Comparison of ENCODE assay signal across 21 cellular contexts in the genomic region with DNA sequence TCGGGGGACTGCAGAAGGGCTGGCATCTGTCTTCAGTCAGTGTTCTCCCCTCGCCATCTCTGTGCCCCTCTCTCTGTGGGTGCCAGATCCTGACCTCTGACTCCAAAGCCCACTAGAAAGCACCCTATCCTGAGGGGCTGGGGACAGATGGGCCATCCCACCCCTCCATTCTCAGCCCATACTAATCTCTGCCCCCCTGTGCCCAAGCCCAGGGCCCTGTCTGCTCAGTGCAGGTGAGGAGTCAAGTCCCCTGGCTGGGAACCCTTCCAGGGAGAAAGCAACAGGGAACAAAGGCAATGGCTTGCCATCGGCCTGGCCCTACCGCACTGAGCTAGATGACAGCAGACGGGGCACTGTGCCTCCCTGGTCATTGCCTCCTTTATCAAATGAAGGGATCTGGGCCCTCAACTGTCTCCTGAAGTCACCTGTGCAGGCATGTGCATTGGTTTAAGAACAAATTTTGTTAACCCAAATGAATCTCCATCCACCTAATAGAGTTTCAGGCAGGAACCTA. TPM values are rescaled to one million over a fixed set of nuclear protein-coding genes. Genes with fewer than 3 reads are reported as not detected.
A peak's percentile ranks its signal among the peaks of the same experiment; 100 is the strongest.
DNase-seq lines count a peak whose midpoint lies in the region; ATAC-seq, FAIRE-seq and TF ChIP-seq lines count a peak whose summit lies in the region.
"Had no signal": no experiment of that assay in that cellular context is flagged by ENCODE, and none has a peak within 500 bp of the region (broad histone marks: within the 10 kb centered on the region; RNA-seq: fewer than 3 reads in every experiment).

No MANE protein-coding gene starts in this region.

- H4K20me1 ChIP-seq in H9 (ENCODE audit: control insufficient read depth, insufficient read depth, insufficient read length) (no peaks in the 10 kb centered on the region), GM23338 (replicated peaks; ENCODE audit: insufficient read depth) (no peaks in the 10 kb centered on the region)

- H3K27me3 ChIP-seq in H9 (ENCODE audit: insufficient read depth, low read length) (no peaks in the 10 kb centered on the region; the same call in 1 of the 2 replicates), GM23338 (ENCODE audit: insufficient read depth) (peaks cover 10% of the 10 kb centered on the region; the same call in 1 of the 2 replicates)
- H3K27me3 ChIP-seq: Peyer's patch had no signal

- H2AFZ ChIP-seq in H9 (ENCODE audit: low read length) (no peak overlapping the region), GM23338 (no peak overlapping the region)

- no peaks in the 10 kb centered on the region for H3K79me1 ChIP-seq in H9 (ENCODE audit: insufficient read depth, low read depth, low read length, poor library complexity, severe bottlenecking)

- H3K4ac ChIP-seq in H9 (ENCODE audit: low read depth, low read length): no peak overlapping the region

- no peak overlapping the region for H2AK5ac ChIP-seq in H9 (ENCODE audit: insufficient read length, low read length)

- TF ChIP-seq CTCF in H9 (conservative IDR thresholded peaks at IDR 0.05) (no peak), chondrocyte (IDR thresholded peaks at IDR 0.05) (no peak), neural crest cell (conservative IDR thresholded peaks at IDR 0.05) (no peak), GM23338 (conservative IDR thresholded peaks at IDR 0.05; ENCODE audit: low read depth in 2 of 2) (no peak)

- peaks cover 78 to 86% of the 10 kb centered on the region in 2 experiments for H3K4me1 Mint-ChIP-seq in H9
- peaks cover 18% of the 10 kb centered on the region for H3K4me1 Mint-ChIP-seq in chondrocyte (ENCODE audit: low read depth)
- peaks cover 90% of the 10 kb centered on the region for H3K4me1 Mint-ChIP-seq in neural crest cell
- no peaks in the 10 kb centered on the region for H3K4me1 Mint-ChIP-seq in stimulated activated memory B cell treated with anti-CD40 and anti-IgM and Interleukin-4, amounts not matched to agents 10 μg/mL and 1 μg/mL and 100 μg/mL, for 72 hours
- H3K4me1 Mint-ChIP-seq in GM23338: peaks cover 51% of the 10 kb centered on the region
- H3K4me1 Mint-ChIP-seq: IgD-negative memory B cell had no signal

- no peak overlapping the region for H2BK120ac ChIP-seq in H9 (ENCODE audit: low read depth, low read length, poor library complexity, severe bottlenecking)

- H3K4me3 ChIP-seq in GM23338: no peak overlapping the region
- H3K4me3 ChIP-seq: Peyer's patch had no signal

- peaks cover 4% of the 10 kb centered on the region; the same call in 1 of the 2 replicates for H3K9me2 ChIP-seq in GM23338 (ENCODE audit: insufficient read depth)

- H3K27me3 Mint-ChIP-seq in H9 (ENCODE audit: low read depth): peaks cover 21% of the 10 kb centered on the region
- no peaks in the 10 kb centered on the region for H3K27me3 Mint-ChIP-seq in chondrocyte (ENCODE audit: low read depth)
- peaks cover 9% of the 10 kb centered on the region for H3K27me3 Mint-ChIP-seq in neural crest cell (ENCODE audit: low read depth)
- H3K27me3 Mint-ChIP-seq in stimulated activated memory B cell treated with anti-CD40 and anti-IgM and Interleukin-4, amounts not matched to agents 10 μg/mL and 1 μg/mL and 100 μg/mL, for 72 hours: peaks cover 26% of the 10 kb centered on the region
- H3K27me3 Mint-ChIP-seq in GM23338 (ENCODE audit: insufficient read depth, low read depth, poor library complexity): peaks cover 23% of the 10 kb centered on the region
- H3K27me3 Mint-ChIP-seq: CD4-positive, alpha-beta T cell had no signal

- H3T11ph ChIP-seq in H9 (ENCODE audit: low read length): no peak overlapping the region

- no peaks in the 10 kb centered on the region for H3K36me3 ChIP-seq in GM23338 (ENCODE audit: insufficient read depth)
- H3K36me3 ChIP-seq: Peyer's patch had no signal

- H3K9ac ChIP-seq in H9 (ENCODE audit: extremely low read depth, insufficient read length, low read length): no peak overlapping the region

- H3K56ac ChIP-seq in H9 (ENCODE audit: insufficient read length, low read depth, low read length): no peak overlapping the region

- H2BK15ac ChIP-seq in H9 (ENCODE audit: low read depth, low read length): no peak overlapping the region

- H4K8ac ChIP-seq in H9 (replicated peaks; ENCODE audit: insufficient read length, low read depth, low read length): no peak overlapping the region

- no peak overlapping the region for H3K27ac Mint-ChIP-seq in H9
- H3K27ac Mint-ChIP-seq in chondrocyte (ENCODE audit: unreplicated experiment): no peak overlapping the region
- H3K27ac Mint-ChIP-seq in neural crest cell (ENCODE audit: unreplicated experiment): peak overlapping the region; percentile 93
- no peak overlapping the region for H3K27ac Mint-ChIP-seq in stimulated activated memory B cell treated with anti-CD40 and anti-IgM and Interleukin-4, amounts not matched to agents 10 μg/mL and 1 μg/mL and 100 μg/mL, for 72 hours
- H3K27ac Mint-ChIP-seq in GM23338: no peak overlapping the region
- H3K27ac Mint-ChIP-seq: CD4-positive, alpha-beta T cell; IgD-negative memory B cell had no signal

- H3K4me1 ChIP-seq in H9 (ENCODE audit: insufficient read depth, low read length): peaks cover 17% of the 10 kb centered on the region
- H3K4me1 ChIP-seq in GM23338 (ENCODE audit: insufficient read depth): peaks cover 52% of the 10 kb centered on the region
- H3K4me1 ChIP-seq: Peyer's patch had no signal

- H3F3A ChIP-seq in GM23338 (replicated peaks; ENCODE audit: low read depth): no peaks in the 10 kb centered on the region

- no peak overlapping the region for H2BK20ac ChIP-seq in H9 (ENCODE audit: low read depth, low read length, poor library complexity, severe bottlenecking)

- H3K27ac ChIP-seq in H9 (ENCODE audit: insufficient read length, low read depth, low read length) (no peak overlapping the region), GM23338 (ENCODE audit: low read depth) (no peak overlapping the region)
- H3K27ac ChIP-seq: Peyer's patch had no signal

- H4K91ac ChIP-seq in H9 (ENCODE audit: insufficient read length, low read depth, low read length): no peak overlapping the region

- ATAC-seq in stimulated activated memory B cell treated with anti-CD40 and anti-IgM and Interleukin-4, amounts not matched to agents 10 μg/mL and 1 μg/mL and 100 μg/mL, for 72 hours: peak; percentile 28
- no peak for ATAC-seq in GM23338
- no peak for ATAC-seq in GM18519 (IDR thresholded peaks at IDR 0.05; ENCODE audit: low FRiP score, unreplicated experiment)

- no peak for DNase-seq in H9
- DNase-seq in chondrocyte (ENCODE audit: low spot score): peak; percentile 42
- no peak for DNase-seq in neural crest cell (ENCODE audit: low read depth, low spot score)
- no peak for DNase-seq in GM23338 (ENCODE audit: low spot score)
- no peak for DNase-seq in frontal cortex (ENCODE audit: low spot score in 2 of 2)
- DNase-seq: CD4-positive, alpha-beta T cell; COR-L47; DMS 273 treated with DMSO at 0.1 percent for 48 hours; DMS79 treated with DMSO at 0.1 percent for 48 hours; HCEC 1CT; Karpas-422; MV-4-11; NCI-H1105 treated with DMSO at 0.1 percent for 48 hours; NCI-H2171; NCI-H345; NCI-H524; NCI-H774 had no signal

- H3K18ac ChIP-seq in H9 (ENCODE audit: insufficient read length, low read depth, low read length): no peak overlapping the region

- H3K4me3 Mint-ChIP-seq in H9 (no peak overlapping the region), chondrocyte (ENCODE audit: unreplicated experiment) (no peak overlapping the region), neural crest cell (peak overlapping the region; percentile 66), GM23338 (no peak overlapping the region)
- H3K4me3 Mint-ChIP-seq in stimulated activated memory B cell treated with anti-CD40 and anti-IgM and Interleukin-4, amounts not matched to agents 10 μg/mL and 1 μg/mL and 100 μg/mL, for 72 hours: no peak overlapping the region
- H3K4me3 Mint-ChIP-seq: CD4-positive, alpha-beta T cell; IgD-negative memory B cell had no signal

- H3K23ac ChIP-seq in H9 (ENCODE audit: insufficient read length, low read depth, low read length): no peak overlapping the region

- H2BK12ac ChIP-seq in H9 (ENCODE audit: insufficient read length, low read depth, low read length): no peak overlapping the region

- H3K9me3 Mint-ChIP-seq in H9: no peaks in the 10 kb centered on the region; a peak in 1 of 5 replicates
- H3K9me3 Mint-ChIP-seq in chondrocyte (ENCODE audit: low read depth): no peaks in the 10 kb centered on the region
- no peaks in the 10 kb centered on the region for H3K9me3 Mint-ChIP-seq in neural crest cell
- no peaks in the 10 kb centered on the region for H3K9me3 Mint-ChIP-seq in stimulated activated memory B cell treated with anti-CD40 and anti-IgM and Interleukin-4, amounts not matched to agents 10 μg/mL and 1 μg/mL and 100 μg/mL, for 72 hours
- no peaks in the 10 kb centered on the region for H3K9me3 Mint-ChIP-seq in GM23338
- H3K9me3 Mint-ChIP-seq: CD4-positive, alpha-beta T cell; IgD-negative memory B cell had no signal

- no peak overlapping the region for H3K4me2 ChIP-seq in H9 (ENCODE audit: insufficient read depth, insufficient read length, low read length)
- no peak overlapping the region for H3K4me2 ChIP-seq in GM23338

- no CpG with 5 or more reads among the region's 5 CpGs for WGBS in H9 (ENCODE audit: extremely low coverage, insufficient read length, low lambda C conversion rate)

- H3K23me2 ChIP-seq in H9 (ENCODE audit: insufficient read length, low read depth, low read length, poor library complexity, severe bottlenecking): peaks cover 4% of the 10 kb centered on the region

- no peak for FAIRE-seq in frontal cortex (lab: Jason Lieb, UNC)

- H3K9me3 ChIP-seq in H9 (ENCODE audit: control insufficient read depth, low read depth, low read length): no peaks in the 10 kb centered on the region
- H3K9me3 ChIP-seq: Peyer's patch had no signal

- H2BK5ac ChIP-seq in H9 (ENCODE audit: insufficient read length, low read length): no peak overlapping the region

- H3K79me2 ChIP-seq in H9 (ENCODE audit: insufficient read depth, low read length): no peaks in the 10 kb centered on the region
- no peaks in the 10 kb centered on the region for H3K79me2 ChIP-seq in GM23338 (replicated peaks; ENCODE audit: insufficient read depth)

- peak overlapping the region; percentile 64; the same call in 1 of the 2 replicates for H3K14ac ChIP-seq in H9 (ENCODE audit: insufficient read depth, low read length)

- H3K36me3 Mint-ChIP-seq in H9 (ENCODE audit: insufficient read depth in 1 of 3, low read depth in 3 of 3): no peaks in the 10 kb centered on the region; a peak in 1 of 7 replicates
- H3K36me3 Mint-ChIP-seq in chondrocyte (ENCODE audit: low read depth): no peaks in the 10 kb centered on the region
- H3K36me3 Mint-ChIP-seq in neural crest cell (ENCODE audit: low read depth): no peaks in the 10 kb centered on the region
- no peaks in the 10 kb centered on the region for H3K36me3 Mint-ChIP-seq in stimulated activated memory B cell treated with anti-CD40 and anti-IgM and Interleukin-4, amounts not matched to agents 10 μg/mL and 1 μg/mL and 100 μg/mL, for 72 hours
- no peaks in the 10 kb centered on the region; the same call in 2 of the 3 replicates for H3K36me3 Mint-ChIP-seq in GM23338 (ENCODE audit: low read depth)
- H3K36me3 Mint-ChIP-seq: IgD-negative memory B cell had no signal

- H4K5ac ChIP-seq in H9 (ENCODE audit: insufficient read length, low read depth, low read length): no peak overlapping the region

RNA-seq across cellular contexts. Expression of gene ID2, which starts 42.7 kb away (rescaled TPM):
- total RNA-seq in H9 (2021) (48.0 and 48.6 TPM in 2 replicates), chondrocyte (23.1 to 50.5 TPM (median 23.2 TPM) in 3 replicates), neural crest cell (44.1 and 46.1 TPM in 2 replicates), frontal cortex (151 TPM)
- total RNA-seq in GM23338 (2014; rRNA removed; shearing (Covaris generic)): 87.0 and 135 TPM in 2 replicates
- 110 and 119 TPM in 2 replicates for polyA plus RNA-seq in GM23338 (2016; fragmentation: Nextera tagmentation; extraction: Ambion mirVana)
